In genomic region chr6:166052837-166053236, GRCh38 we compare ENCODE assay signal across 1 cellular context.
TF ChIP-seq lines count a peak whose summit lies in the region.

No MANE protein-coding gene starts in this region.

TF ChIP-seq in HEK293, 187 proteins besides CTCF, POLR2A, EP300 and RAD21 (continued from another document and continues in another):
- TF ChIP-seq ZNF488 (tag by site-specific recombination; IDR thresholded peaks at IDR 0.05) (no peak), ZNF16 (tag by site-specific recombination; IDR thresholded peaks at IDR 0.05; ENCODE audit: low read depth) (no peak), HOXD13 (CRISPR knock-in tag; IDR thresholded peaks at IDR 0.05; ENCODE audit: borderline replicate concordance) (no peak), ZNF610 (tag by site-specific recombination; IDR thresholded peaks at IDR 0.05; ENCODE audit: borderline replicate concordance) (0 out of 2 replicates have a peak, but pooled peaks have one; percentile 48), ZNF549 (tag by site-specific recombination; IDR thresholded peaks at IDR 0.05) (0 out of 2 replicates have a peak, but pooled peaks have one; percentile 27), OVOL3 (tag by site-specific recombination; IDR thresholded peaks at IDR 0.05) (no peak), ZBTB1 (tag by site-specific recombination; IDR thresholded peaks at IDR 0.05) (no peak), TRIM28 (IDR thresholded peaks at IDR 0.05; ENCODE audit: borderline replicate concordance, low read length) (peak; percentile 78; the same call in 1 of the 2 replicates), REST (tag by site-specific recombination; IDR thresholded peaks at IDR 0.05) (no peak), ZFP69B (tag by site-specific recombination; IDR thresholded peaks at IDR 0.05) (no peak), ZFP3 (tag by site-specific recombination; IDR thresholded peaks at IDR 0.05; ENCODE audit: low read depth) (no peak), ZNF449 (tag by site-specific recombination; IDR thresholded peaks at IDR 0.05) (no peak), ZNF585B (tag by site-specific recombination; IDR thresholded peaks at IDR 0.05) (no peak), ZNF302 (tag by site-specific recombination; IDR thresholded peaks at IDR 0.05; ENCODE audit: low read depth) (no peak), REPIN1 (tag by site-specific recombination; IDR thresholded peaks at IDR 0.05; ENCODE audit: low read depth) (no peak), ZNF560 (tag by site-specific recombination; IDR thresholded peaks at IDR 0.05; ENCODE audit: borderline replicate concordance) (no peak), KLF16 (tag by site-specific recombination; IDR thresholded peaks at IDR 0.05) (0 out of 2 replicates have a peak, but pooled peaks have one; percentile 27), ZNF24 (tag by site-specific recombination; IDR thresholded peaks at IDR 0.05) (no peak), ZNF530 (tag by site-specific recombination; IDR thresholded peaks at IDR 0.05; ENCODE audit: low read depth) (no peak), PBX3 (CRISPR knock-in tag; IDR thresholded peaks at IDR 0.05) (no peak), ZBTB48 (tag by site-specific recombination; IDR thresholded peaks at IDR 0.05) (no peak), ZNF623 (tag by site-specific recombination; IDR thresholded peaks at IDR 0.05) (no peak), ZNF473 (tag by site-specific recombination; IDR thresholded peaks at IDR 0.05) (no peak), ZNF658 (tag by site-specific recombination; IDR thresholded peaks at IDR 0.05) (no peak), ZNF558 (tag by site-specific recombination; IDR thresholded peaks at IDR 0.05) (peak; percentile 94), ZNF837 (tag by site-specific recombination; IDR thresholded peaks at IDR 0.05) (no peak), ZNF184 (tag by site-specific recombination; IDR thresholded peaks at IDR 0.05) (no peak), SETDB1 (IDR thresholded peaks at IDR 0.05; ENCODE audit: insufficient read length, low read length) (peak; percentile 98), ZSCAN23 (tag by site-specific recombination; IDR thresholded peaks at IDR 0.05) (no peak), ZNF561 (tag by site-specific recombination; IDR thresholded peaks at IDR 0.05; ENCODE audit: borderline replicate concordance) (no peak), ZNF629 (tag by site-specific recombination; IDR thresholded peaks at IDR 0.05) (no peak), ZNF76 (tag by site-specific recombination; IDR thresholded peaks at IDR 0.05; ENCODE audit: borderline replicate concordance, low read depth) (no peak), MZF1 (tag by site-specific recombination; IDR thresholded peaks at IDR 0.05; ENCODE audit: borderline replicate concordance) (no peak), KLF7 (tag by site-specific recombination; IDR thresholded peaks at IDR 0.05; ENCODE audit: borderline replicate concordance) (no peak), GLIS2 (tag by site-specific recombination; IDR thresholded peaks at IDR 0.05) (no peak), SCRT1 (tag by site-specific recombination; IDR thresholded peaks at IDR 0.05; ENCODE audit: borderline replicate concordance) (no peak), ZNF48 (tag by site-specific recombination; IDR thresholded peaks at IDR 0.05) (no peak), ZBTB7A (tag by site-specific recombination; IDR thresholded peaks at IDR 0.05; ENCODE audit: low read depth) (no peak), GLI4 (tag by site-specific recombination; IDR thresholded peaks at IDR 0.05) (no peak), ZNF112 (tag by site-specific recombination; IDR thresholded peaks at IDR 0.05) (no peak), ZNF830 (tag by site-specific recombination; IDR thresholded peaks at IDR 0.05; ENCODE audit: low read depth) (no peak), EGR2 (tag by site-specific recombination; IDR thresholded peaks at IDR 0.05; ENCODE audit: low read depth) (no peak), ZSCAN18 (tag by site-specific recombination; IDR thresholded peaks at IDR 0.05) (no peak), ZNF626 (tag by site-specific recombination; IDR thresholded peaks at IDR 0.05) (peak; percentile 83; the same call in 1 of the 2 replicates), PRDM2 (tag by site-specific recombination; IDR thresholded peaks at IDR 0.05; ENCODE audit: borderline replicate concordance) (no peak), ZSCAN16 (tag by site-specific recombination; IDR thresholded peaks at IDR 0.05) (no peak), ZNF426 (tag by site-specific recombination; IDR thresholded peaks at IDR 0.05) (no peak), ZNF518A (tag by site-specific recombination; conservative IDR thresholded peaks at IDR 0.05; ENCODE audit: low read depth) (0 out of 2 replicates have a peak, but pooled peaks have one; percentile 33)
